ENCODE assay signal across 16 cellular contexts in the genomic region with DNA sequence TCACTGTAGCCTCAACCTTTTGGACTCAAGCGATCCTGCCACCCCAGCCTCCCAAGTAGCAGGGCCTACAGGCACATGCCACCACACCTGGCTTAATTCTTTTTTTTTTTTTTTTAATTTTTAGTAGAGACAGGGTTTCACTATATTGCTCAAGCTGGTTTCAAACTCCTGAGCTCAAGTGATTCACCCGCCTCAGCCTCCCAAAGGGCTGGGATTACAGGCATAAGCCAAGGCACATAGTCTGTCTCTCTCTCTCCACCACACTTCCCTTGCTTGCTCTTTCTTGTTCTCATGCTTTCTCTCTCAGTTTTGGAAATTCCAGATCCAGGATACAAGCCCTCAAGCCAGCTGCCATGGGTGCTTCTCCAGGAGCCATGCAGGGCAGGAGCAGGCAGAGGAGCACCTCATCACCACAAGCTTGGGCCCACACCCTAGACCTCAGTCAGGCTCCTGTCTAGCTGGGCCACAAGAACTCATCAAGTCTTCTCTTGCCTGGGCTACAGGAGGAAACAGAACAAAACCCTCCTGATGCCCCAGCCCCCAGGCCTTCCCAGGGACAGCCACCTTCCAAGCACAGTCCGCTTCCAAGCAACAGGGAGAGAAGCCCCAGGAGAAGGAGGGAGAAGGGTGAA.
DNase-seq lines count a peak whose midpoint lies in the region; ATAC-seq and TF ChIP-seq lines count a peak whose summit lies in the region.
"Had no signal": no experiment of that assay in that cellular context is flagged by ENCODE, and none has a peak within 500 bp of the region (broad histone marks: within the 10 kb centered on the region; RNA-seq: fewer than 3 reads in every experiment).

No MANE protein-coding gene starts in this region.

- no peak for DNase-seq in activated CD4-positive, alpha-beta T cell treated with anti-CD3 and anti-CD28 coated beads for 36 hours
- DNase-seq in activated CD4-positive, alpha-beta T cell treated with anti-CD3 and anti-CD28 coated beads for 1 hour: no peak
- no peak for DNase-seq in natural killer cell treated with Interleukin-12 subunit alpha and Interleukin-12 subunit beta and Interleukin-15 and Interleukin-18, amount 100 ng/mL, for 72 hours (ENCODE audit: low spot score)
- DNase-seq in natural killer cell (no peak), epithelial cell of esophagus (ENCODE audit: low read depth) (peak; percentile 24), kidney tubule cell (ENCODE audit: low spot score) (no peak), NCI-H1694 treated with DMSO at 0.1 percent for 48 hours (lab: John Stamatoyannopoulos, UW) (no peak)
- no peak for DNase-seq in stimulated activated effector memory CD8-positive, alpha-beta T cell treated with anti-CD3 and anti-CD28 coated beads, Interleukin-12 subunit alpha, Interleukin-12 subunit beta, amount 100 ng/mL, for 72 hours (ENCODE audit: low spot score in 2 of 2)
- DNase-seq: GDM1, GOT3, NCI-H1417 treated with DMSO at 0.1 percent for 48 hours, NCI-H2029, NCI-H2171 treated with DMSO at 0.1 percent for 48 hours, NCI-H446 treated with DMSO at 0.1 percent for 48 hours, PC-9 had no signal

- peaks cover 12% of the 10 kb centered on the region for H3K4me1 Mint-ChIP-seq in activated CD4-positive, alpha-beta T cell treated with anti-CD3 and anti-CD28 coated beads for 36 hours
- peaks cover 17 to 34% of the 10 kb centered on the region in 2 donors for H3K4me1 Mint-ChIP-seq in natural killer cell treated with Interleukin-12 subunit alpha and Interleukin-12 subunit beta and Interleukin-15 and Interleukin-18, amount 100 ng/mL, for 72 hours (ENCODE audit: low read depth in 2 of 2)
- peaks cover 5 to 6% of the 10 kb centered on the region in 2 donors for H3K4me1 Mint-ChIP-seq in natural killer cell
- H3K4me1 Mint-ChIP-seq in stimulated activated effector memory CD8-positive, alpha-beta T cell treated with anti-CD3 and anti-CD28 coated beads, Interleukin-12 subunit alpha, Interleukin-12 subunit beta, amount 100 ng/mL, for 72 hours: peaks cover 10% of the 10 kb centered on the region

- no peaks in the 10 kb centered on the region for H3K27me3 Mint-ChIP-seq in activated CD4-positive, alpha-beta T cell treated with anti-CD3 and anti-CD28 coated beads for 36 hours
- H3K27me3 Mint-ChIP-seq in natural killer cell treated with Interleukin-12 subunit alpha and Interleukin-12 subunit beta and Interleukin-15 and Interleukin-18, amount 100 ng/mL, for 72 hours: no peaks in the 10 kb centered on the region
- no peaks in the 10 kb centered on the region for H3K27me3 Mint-ChIP-seq in natural killer cell (ENCODE audit: low read depth in 2 of 2)

- CTCF ChIA-PET in activated CD4-positive, alpha-beta T cell treated with anti-CD3 and anti-CD28 coated beads for 36 hours (lab: Charles Lee): interaction anchor here (0.6 to 1.2 kb wide), 4 partner anchors 64 to 458 kb away, joined by 3 to 4 read pairs (median 3); no protein-coding TSS in a partner anchor

- no peak for TF ChIP-seq CTCF in natural killer cell (IDR thresholded peaks at IDR 0.05)
- no peak for TF ChIP-seq CTCF in epithelial cell of esophagus (IDR thresholded peaks at IDR 0.05; ENCODE audit: insufficient read depth, low read depth, low read length, missing control alignments)

- H3K27ac Mint-ChIP-seq in activated CD4-positive, alpha-beta T cell treated with anti-CD3 and anti-CD28 coated beads for 36 hours: no peak overlapping the region
- H3K27ac Mint-ChIP-seq in natural killer cell treated with Interleukin-12 subunit alpha and Interleukin-12 subunit beta and Interleukin-15 and Interleukin-18, amount 100 ng/mL, for 72 hours: peak overlapping the region; percentile 4 to 30
- no peak overlapping the region for H3K27ac Mint-ChIP-seq in natural killer cell
- peak overlapping the region; percentile 16 for H3K27ac Mint-ChIP-seq in stimulated activated effector memory CD8-positive, alpha-beta T cell treated with anti-CD3 and anti-CD28 coated beads, Interleukin-12 subunit alpha, Interleukin-12 subunit beta, amount 100 ng/mL, for 72 hours

- no peaks in the 10 kb centered on the region for H3K36me3 Mint-ChIP-seq in activated CD4-positive, alpha-beta T cell treated with anti-CD3 and anti-CD28 coated beads for 36 hours (ENCODE audit: low read depth)
- H3K36me3 Mint-ChIP-seq in natural killer cell treated with Interleukin-12 subunit alpha and Interleukin-12 subunit beta and Interleukin-15 and Interleukin-18, amount 100 ng/mL, for 72 hours: peaks cover 5% of the 10 kb centered on the region
- H3K36me3 Mint-ChIP-seq in natural killer cell: no peaks in the 10 kb centered on the region
- H3K36me3 Mint-ChIP-seq in stimulated activated effector memory CD8-positive, alpha-beta T cell treated with anti-CD3 and anti-CD28 coated beads, Interleukin-12 subunit alpha, Interleukin-12 subunit beta, amount 100 ng/mL, for 72 hours: no peaks in the 10 kb centered on the region

- H3K4me3 Mint-ChIP-seq in activated CD4-positive, alpha-beta T cell treated with anti-CD3 and anti-CD28 coated beads for 36 hours: no peak overlapping the region
- no peak overlapping the region for H3K4me3 Mint-ChIP-seq in natural killer cell treated with Interleukin-12 subunit alpha and Interleukin-12 subunit beta and Interleukin-15 and Interleukin-18, amount 100 ng/mL, for 72 hours
- H3K4me3 Mint-ChIP-seq in natural killer cell: no peak overlapping the region
- H3K4me3 Mint-ChIP-seq in stimulated activated effector memory CD8-positive, alpha-beta T cell treated with anti-CD3 and anti-CD28 coated beads, Interleukin-12 subunit alpha, Interleukin-12 subunit beta, amount 100 ng/mL, for 72 hours: no peak overlapping the region

- intact Hi-C loops in activated CD4-positive, alpha-beta T cell treated with anti-CD3 and anti-CD28 coated beads for 36 hours (cut with DNase I, micrococcal nuclease): no loop called here
- intact Hi-C loops in natural killer cell (cut with micrococcal nuclease): no loop called here

- peak; percentile 55 for ATAC-seq in activated CD4-positive, alpha-beta T cell treated with anti-CD3 and anti-CD28 coated beads for 36 hours
- ATAC-seq in natural killer cell treated with Interleukin-12 subunit alpha and Interleukin-12 subunit beta and Interleukin-15 and Interleukin-18, amount 100 ng/mL, for 72 hours: no peak
- ATAC-seq in natural killer cell: no peak
- no peak for ATAC-seq in stimulated activated effector memory CD8-positive, alpha-beta T cell treated with anti-CD3 and anti-CD28 coated beads, Interleukin-12 subunit alpha, Interleukin-12 subunit beta, amount 100 ng/mL, for 72 hours
- ATAC-seq: GM12878 had no signal

- no peak overlapping the region for H3K4me3 ChIP-seq in epithelial cell of esophagus (ENCODE audit: low read length)
- H3K4me3 ChIP-seq: GM12878, PC-9 had no signal

- peaks cover 2% of the 10 kb centered on the region for H3K9me3 Mint-ChIP-seq in activated CD4-positive, alpha-beta T cell treated with anti-CD3 and anti-CD28 coated beads for 36 hours (ENCODE audit: low read depth)
- H3K9me3 Mint-ChIP-seq in natural killer cell treated with Interleukin-12 subunit alpha and Interleukin-12 subunit beta and Interleukin-15 and Interleukin-18, amount 100 ng/mL, for 72 hours: peaks cover 5% of the 10 kb centered on the region
- H3K9me3 Mint-ChIP-seq in natural killer cell: no peaks in the 10 kb centered on the region
- peaks cover 2% of the 10 kb centered on the region for H3K9me3 Mint-ChIP-seq in stimulated activated effector memory CD8-positive, alpha-beta T cell treated with anti-CD3 and anti-CD28 coated beads, Interleukin-12 subunit alpha, Interleukin-12 subunit beta, amount 100 ng/mL, for 72 hours

- POLR2A ChIA-PET in activated CD4-positive, alpha-beta T cell treated with anti-CD3 and anti-CD28 coated beads for 36 hours (lab: Charles Lee): no interaction called here

Comparison
In these comparisons a context has a peak if more than half of its experiments do, and no peak if none do; other contexts are left out.
1. H3K27ac Mint-ChIP-seq: peak in natural killer cell treated with Interleukin-12 subunit alpha and Interleukin-12 subunit beta and Interleukin-15 and Interleukin-18, amount 100 ng/mL, for 72 hours (2 of 2) and stimulated activated effector memory CD8-positive, alpha-beta T cell treated with anti-CD3 and anti-CD28 coated beads, Interleukin-12 subunit alpha, Interleukin-12 subunit beta, amount 100 ng/mL, for 72 hours (single experiment); none in activated CD4-positive, alpha-beta T cell treated with anti-CD3 and anti-CD28 coated beads for 36 hours (single experiment) and natural killer cell (0 of 2).